ENCODE assay signal across 8 cellular contexts in genomic region chr19:36773223-36773579, GRCh38. TPM values are rescaled to one million over a fixed set of nuclear protein-coding genes. Genes with fewer than 3 reads are reported as not detected.
DNase-seq lines count a peak whose midpoint lies in the region; ATAC-seq and TF ChIP-seq lines count a peak whose summit lies in the region.

No MANE protein-coding gene starts in this region.

- peaks cover 51% of the 10 kb centered on the region for H3K9me3 Mint-ChIP-seq in T-helper 1 cell treated with Interleukin-12 subunit alpha and Interleukin-12 subunit beta and Interleukin-4 antibody, amounts not matched to agents 30 μg/mL and 1 μg/mL, for 36 hours
- H3K9me3 Mint-ChIP-seq in stimulated activated naive B cell treated with anti-CD40 and anti-IgM and Interleukin-4, amounts not matched to agents 10 μg/mL and 1 μg/mL and 100 μg/mL, for 72 hours: peaks cover 8 to 9% of the 10 kb centered on the region in 2 donors

- peaks cover 30% of the 10 kb centered on the region for H3K36me3 Mint-ChIP-seq in T-helper 1 cell treated with Interleukin-12 subunit alpha and Interleukin-12 subunit beta and Interleukin-4 antibody, amounts not matched to agents 30 μg/mL and 1 μg/mL, for 36 hours (ENCODE audit: low read depth)
- peaks cover 40 to 53% of the 10 kb centered on the region in 2 donors for H3K36me3 Mint-ChIP-seq in stimulated activated naive B cell treated with anti-CD40 and anti-IgM and Interleukin-4, amounts not matched to agents 10 μg/mL and 1 μg/mL and 100 μg/mL, for 72 hours

- no peaks in the 10 kb centered on the region for H3K36me3 ChIP-seq in SJSA1
- peaks cover 0 to 4% of the 10 kb centered on the region in 2 donors for H3K36me3 ChIP-seq in gastroesophageal sphincter

- peaks cover 5% of the 10 kb centered on the region; the same call in 1 of the 2 replicates for H3K9me3 ChIP-seq in SJSA1 (replicated peaks)
- H3K9me3 ChIP-seq in gastroesophageal sphincter: peaks cover 0 to 22% (median 0%) of the 10 kb centered on the region in 3 donors

- no peak for TF ChIP-seq POLR2A in gastroesophageal sphincter (IDR thresholded peaks at IDR 0.05)

- H3K27ac ChIP-seq in SJSA1 (no peak overlapping the region), gastroesophageal sphincter (peak overlapping the region in 3 of 4 donors; percentile 81 to 86 (median 84))

- TF ChIP-seq CTCF in gastroesophageal sphincter (IDR thresholded peaks at IDR 0.05): no peak

- 3 to 7% methylated on average over 12 to 14 of the region's 15 CpGs for WGBS in gastroesophageal sphincter (ENCODE audit: low coverage in 1 of 2), 2 donors

- no peak for ATAC-seq in gastroesophageal sphincter
- peak; percentile 2 to 26 for ATAC-seq in stimulated activated naive B cell treated with anti-CD40 and anti-IgM and Interleukin-4, amounts not matched to agents 10 μg/mL and 1 μg/mL and 100 μg/mL, for 72 hours (replicated peaks)
- no peak for ATAC-seq in HG02981 (IDR thresholded peaks at IDR 0.05; ENCODE audit: unreplicated experiment)

- peak overlapping the region; percentile 50 for H3K4me3 ChIP-seq in SJSA1
- H3K4me3 ChIP-seq in gastroesophageal sphincter: peak overlapping the region; percentile 78 to 88

- H3K27me3 Mint-ChIP-seq in T-helper 1 cell treated with Interleukin-12 subunit alpha and Interleukin-12 subunit beta and Interleukin-4 antibody, amounts not matched to agents 30 μg/mL and 1 μg/mL, for 36 hours (ENCODE audit: low read depth): no peaks in the 10 kb centered on the region
- no peaks in the 10 kb centered on the region for H3K27me3 Mint-ChIP-seq in stimulated activated naive B cell treated with anti-CD40 and anti-IgM and Interleukin-4, amounts not matched to agents 10 μg/mL and 1 μg/mL and 100 μg/mL, for 72 hours

- H3K27ac Mint-ChIP-seq in T-helper 1 cell treated with Interleukin-12 subunit alpha and Interleukin-12 subunit beta and Interleukin-4 antibody, amounts not matched to agents 30 μg/mL and 1 μg/mL, for 36 hours: peak overlapping the region; percentile 84
- H3K27ac Mint-ChIP-seq in stimulated activated naive B cell treated with anti-CD40 and anti-IgM and Interleukin-4, amounts not matched to agents 10 μg/mL and 1 μg/mL and 100 μg/mL, for 72 hours: peak overlapping the region; percentile 98

- H3K27me3 ChIP-seq in SJSA1 (replicated peaks) (no peaks in the 10 kb centered on the region), gastroesophageal sphincter (peaks cover 8% of the 10 kb centered on the region)

- H3K4me1 Mint-ChIP-seq in T-helper 1 cell treated with Interleukin-12 subunit alpha and Interleukin-12 subunit beta and Interleukin-4 antibody, amounts not matched to agents 30 μg/mL and 1 μg/mL, for 36 hours (ENCODE audit: low read depth): peaks cover 22% of the 10 kb centered on the region
- H3K4me1 Mint-ChIP-seq in stimulated activated naive B cell treated with anti-CD40 and anti-IgM and Interleukin-4, amounts not matched to agents 10 μg/mL and 1 μg/mL and 100 μg/mL, for 72 hours: peaks cover 12% of the 10 kb centered on the region in 2 donors

- TF ChIP-seq EP300 in gastroesophageal sphincter (IDR thresholded peaks at IDR 0.05): no peak

- DNase-seq in T-helper 1 cell: no peak
- no peak for DNase-seq in SJSA1 (ENCODE audit: low read depth in 1 of 2, low spot score in 2 of 2)
- DNase-seq in stimulated activated naive B cell treated with anti-CD40 and anti-IgM and Interleukin-4, amounts not matched to agents 10 μg/mL and 1 μg/mL and 100 μg/mL, for 72 hours: no peak
- DNase-seq in stimulated activated CD4-positive, alpha-beta T cell treated with anti-CD3 and anti-CD28 coated beads, Interleukin-12 subunit alpha, Interleukin-12 subunit beta, amount 100 ng/mL, for 4 hours: no peak
- DNase-seq in NCI-H146 treated with DMSO at 0.1 percent for 48 hours (lab: John Stamatoyannopoulos, UW; ENCODE audit: unreplicated experiment): no peak

- H3K4me1 ChIP-seq in SJSA1 (replicated peaks) (no peaks in the 10 kb centered on the region; the same call in 1 of the 2 replicates), gastroesophageal sphincter (peaks cover 0 to 23% (median 9%) of the 10 kb centered on the region in 3 donors)

- peak overlapping the region; percentile 92 for H3K4me3 Mint-ChIP-seq in T-helper 1 cell treated with Interleukin-12 subunit alpha and Interleukin-12 subunit beta and Interleukin-4 antibody, amounts not matched to agents 30 μg/mL and 1 μg/mL, for 36 hours
- H3K4me3 Mint-ChIP-seq in stimulated activated naive B cell treated with anti-CD40 and anti-IgM and Interleukin-4, amounts not matched to agents 10 μg/mL and 1 μg/mL and 100 μg/mL, for 72 hours: peak overlapping the region; percentile 90 to 94

RNA-seq across cellular contexts. Expression of gene ZNF850, which starts 0.6 kb away (rescaled TPM):
- total RNA-seq in SJSA1 (2014; rRNA removed; shearing (Covaris generic)): 2.6 TPM in 2 replicates
- 1 to 10 TPM; 1.6 to 3.3 (median 2.0) TPM for total RNA-seq in gastroesophageal sphincter

Comparison
In these comparisons a context has a peak if more than half of its experiments do, and no peak if none do; other contexts are left out.
1. ATAC-seq: peak in stimulated activated naive B cell treated with anti-CD40 and anti-IgM and Interleukin-4, amounts not matched to agents 10 μg/mL and 1 μg/mL and 100 μg/mL, for 72 hours (2 of 2); none in gastroesophageal sphincter (single experiment) and HG02981 (single experiment).